10 cellular contexts compared by ENCODE assay signal in the genomic region with DNA sequence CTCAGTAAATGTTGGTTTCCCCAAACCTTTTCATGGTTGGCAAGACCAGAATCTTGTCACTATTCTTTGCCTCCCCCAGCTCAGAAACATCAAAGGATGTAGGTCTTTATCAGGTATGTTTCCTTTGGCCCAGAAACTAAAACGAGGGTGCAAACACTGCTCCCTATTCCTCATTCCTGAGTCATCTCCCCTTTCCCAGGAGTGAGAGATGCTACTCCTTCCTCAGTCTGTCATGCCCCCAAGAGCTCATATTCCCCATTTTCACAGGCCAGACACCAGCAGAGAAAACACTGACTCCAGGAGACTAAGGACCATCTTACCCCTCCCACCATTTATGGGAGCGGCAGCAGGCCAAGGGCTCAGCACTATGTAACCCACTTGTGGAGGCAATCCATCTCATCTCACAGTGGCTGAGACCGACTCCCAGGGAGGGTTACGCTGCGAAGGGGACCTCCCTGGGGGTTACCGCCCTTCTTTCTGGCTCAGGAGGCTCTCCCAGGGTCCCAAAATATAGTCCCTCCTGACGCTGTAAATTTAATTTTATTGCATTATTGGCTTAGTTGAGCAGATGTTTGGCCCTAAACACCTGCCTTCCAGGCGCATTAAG. TPM values are rescaled to one million over a fixed set of nuclear protein-coding genes. Genes with fewer than 3 reads are reported as not detected.
DNase-seq lines count a peak whose midpoint lies in the region; ATAC-seq and TF ChIP-seq lines count a peak whose summit lies in the region.
"Had no signal": no experiment of that assay in that cellular context is flagged by ENCODE, and none has a peak within 500 bp of the region (broad histone marks: within the 10 kb centered on the region; RNA-seq: fewer than 3 reads in every experiment).

No MANE protein-coding gene starts in this region.

- H3K27me3 Mint-ChIP-seq in activated naive CD4-positive, alpha-beta T cell treated with anti-CD3 and anti-CD28 coated beads, Interleukin-2, amount 50 U/mL, for 24 hours: no peaks in the 10 kb centered on the region
- no peaks in the 10 kb centered on the region for H3K27me3 Mint-ChIP-seq in activated B cell treated with CpG ODN at 0.5 μM for 24 hours

- H3K4me1 ChIP-seq in subcutaneous abdominal adipose tissue (ENCODE audit: control insufficient read depth in 5 of 5, insufficient read depth in 5 of 5, low read length in 5 of 5): peaks cover 6 to 25% (median 22%) of the 10 kb centered on the region in 5 donors

- no peak for ATAC-seq in activated B cell treated with CpG ODN at 0.5 μM for 24 hours (ENCODE audit: low read depth)
- ATAC-seq in GM21576 (IDR thresholded peaks at IDR 0.05; ENCODE audit: unreplicated experiment): no peak

- H3K27ac ChIP-seq in subcutaneous abdominal adipose tissue (ENCODE audit: low read depth, low read length): no peak overlapping the region

- intact Hi-C loops in activated B cell treated with CpG ODN at 0.5 μM for 24 hours (cut with micrococcal nuclease): no loop called here

- no peaks in the 10 kb centered on the region for H3K9me3 ChIP-seq in subcutaneous abdominal adipose tissue (ENCODE audit: control insufficient read depth in 5 of 5, low read length in 5 of 5)

- peak overlapping the region; percentile 91 for H3K4me3 ChIP-seq in iPS-11a (ENCODE audit: low read depth, low read length)
- H3K4me3 ChIP-seq in subcutaneous abdominal adipose tissue (ENCODE audit: low read depth in 1 of 5, low read length in 5 of 5): peak overlapping the region in 2 of 5 donors; percentile 75 to 82

- CTCF ChIA-PET in activated B cell treated with CpG ODN at 0.5 μM for 24 hours (lab: Charles Lee): interaction anchor here (0.6 to 1.4 kb wide), 2 partner anchors 18 to 35 kb away, joined by 3 read pairs; no protein-coding TSS in a partner anchor

- peak overlapping the region; percentile 85 for H3K27ac Mint-ChIP-seq in activated naive CD4-positive, alpha-beta T cell treated with anti-CD3 and anti-CD28 coated beads, Interleukin-2, amount 50 U/mL, for 24 hours
- peak overlapping the region; percentile 93 for H3K27ac Mint-ChIP-seq in activated B cell treated with CpG ODN at 0.5 μM for 24 hours

- H3K36me3 Mint-ChIP-seq in activated naive CD4-positive, alpha-beta T cell treated with anti-CD3 and anti-CD28 coated beads, Interleukin-2, amount 50 U/mL, for 24 hours: peaks cover 13% of the 10 kb centered on the region
- peaks cover 32% of the 10 kb centered on the region for H3K36me3 Mint-ChIP-seq in activated B cell treated with CpG ODN at 0.5 μM for 24 hours (ENCODE audit: low read depth)

- TF ChIP-seq CTCF in activated B cell treated with CpG ODN at 0.5 μM for 24 hours (IDR thresholded peaks at IDR 0.05): no peak

- H3K36me3 ChIP-seq in subcutaneous abdominal adipose tissue (ENCODE audit: control insufficient read depth in 5 of 5, insufficient read depth in 5 of 5, low read length in 5 of 5): peaks cover 0 to 31% (median 25%) of the 10 kb centered on the region in 5 donors

- no peaks in the 10 kb centered on the region for H3K9me3 Mint-ChIP-seq in activated naive CD4-positive, alpha-beta T cell treated with anti-CD3 and anti-CD28 coated beads, Interleukin-2, amount 50 U/mL, for 24 hours
- H3K9me3 Mint-ChIP-seq in activated B cell treated with CpG ODN at 0.5 μM for 24 hours: no peaks in the 10 kb centered on the region

- H3K9ac ChIP-seq in subcutaneous abdominal adipose tissue (ENCODE audit: low read length in 5 of 5): peak overlapping the region; percentile 59 to 89 (median 82)

- DNase-seq in activated naive CD4-positive, alpha-beta T cell (lab: John Stamatoyannopoulos, UW): no peak
- DNase-seq in activated B cell treated with CpG ODN at 0.5 μM for 24 hours (no peak), globus pallidus (ENCODE audit: low spot score) (no peak)
- DNase-seq in activated effector memory CD4-positive, alpha-beta T cell treated with anti-CD3 and anti-CD28 coated beads, Interleukin-2, amount 50 U/mL, for 16 hours: no peak
- DNase-seq: islet precursor cell, NCI-H748 treated with DMSO at 0.1 percent for 48 hours had no signal

- H3K4me1 Mint-ChIP-seq in activated naive CD4-positive, alpha-beta T cell treated with anti-CD3 and anti-CD28 coated beads, Interleukin-2, amount 50 U/mL, for 24 hours: peaks cover 39% of the 10 kb centered on the region
- peaks cover 31% of the 10 kb centered on the region for H3K4me1 Mint-ChIP-seq in activated B cell treated with CpG ODN at 0.5 μM for 24 hours

- H3K4me3 Mint-ChIP-seq in activated naive CD4-positive, alpha-beta T cell treated with anti-CD3 and anti-CD28 coated beads, Interleukin-2, amount 50 U/mL, for 24 hours: peak overlapping the region; percentile 98
- peak overlapping the region; percentile 91 for H3K4me3 Mint-ChIP-seq in activated B cell treated with CpG ODN at 0.5 μM for 24 hours

- POLR2A ChIA-PET in activated B cell treated with CpG ODN at 0.5 μM for 24 hours (lab: Charles Lee): interaction anchor here (0.9 to 3.2 kb wide), 3 partner anchors 9 to 17 kb away, joined by 3 to 31 read pairs (median 5); no protein-coding TSS in a partner anchor

- H3K27me3 ChIP-seq in subcutaneous abdominal adipose tissue (ENCODE audit: control insufficient read depth in 5 of 5, insufficient read depth in 4 of 5, low read length in 5 of 5): no peaks in the 10 kb centered on the region

RNA-seq across cellular contexts. Expression of gene GEMIN4, which starts 1.5 kb away (rescaled TPM):
- 30.5 and 33.3 TPM in 2 replicates for total RNA-seq in activated B cell treated with CpG ODN at 0.5 μM for 24 hours

RNA-seq across cellular contexts. Expression of gene TLCD3A, which starts 18.1 kb away (rescaled TPM):
- 2.8 and 3.1 TPM in 2 replicates for total RNA-seq in activated B cell treated with CpG ODN at 0.5 μM for 24 hours

RNA-seq across cellular contexts. Expression of gene GLOD4, which starts 31.5 kb away (rescaled TPM):
- 51.4 and 51.9 TPM in 2 replicates for total RNA-seq in activated B cell treated with CpG ODN at 0.5 μM for 24 hours

RNA-seq across cellular contexts. Expression of gene MRM3, which starts 31.6 kb away (rescaled TPM):
- total RNA-seq in activated B cell treated with CpG ODN at 0.5 μM for 24 hours: 23.3 and 26.3 TPM in 2 replicates

RNA-seq across cellular contexts. Expression of gene VPS53, which starts 35.9 kb away (rescaled TPM):
- 90.1 and 97.8 TPM in 2 replicates for total RNA-seq in activated B cell treated with CpG ODN at 0.5 μM for 24 hours
